Comparison of ENCODE assay signal across 8 cellular contexts in the genomic region with DNA sequence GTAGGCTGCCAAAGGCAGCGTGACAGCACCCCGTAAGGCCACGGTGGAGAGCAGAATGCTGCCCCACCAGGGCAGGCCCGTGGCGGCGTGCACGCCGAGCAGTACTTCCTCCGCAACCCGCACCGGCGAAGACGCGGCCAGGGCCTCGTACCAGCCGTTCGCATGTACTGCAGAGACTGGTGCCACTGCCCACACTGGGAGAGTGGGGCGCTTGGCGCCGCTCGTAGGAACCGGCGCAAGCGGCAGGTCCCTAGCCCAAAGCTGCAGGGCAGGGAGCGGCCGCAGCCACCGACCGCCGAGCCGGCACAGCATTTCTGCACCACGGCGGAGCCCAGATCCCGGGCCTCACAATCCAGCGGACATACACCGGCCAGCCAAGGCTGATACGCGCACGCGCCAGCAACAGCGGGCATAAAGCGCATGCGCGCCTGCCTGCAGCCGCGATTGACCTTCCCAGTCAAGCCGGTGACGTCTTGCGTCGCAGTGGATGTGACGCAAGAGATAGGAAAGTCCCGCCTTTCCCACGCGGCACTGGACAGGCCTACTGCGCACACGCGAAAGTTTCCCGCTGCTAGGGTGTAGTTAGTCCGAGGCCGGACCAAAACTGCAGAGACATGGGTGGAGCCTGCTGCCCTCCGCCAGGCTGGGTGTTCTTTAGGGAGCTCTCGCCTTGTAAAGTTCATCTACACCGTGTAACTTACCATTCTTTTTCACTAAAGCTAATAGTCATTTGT. TPM values are rescaled to one million over a fixed set of nuclear protein-coding genes. Genes with fewer than 3 reads are reported as not detected.
A peak's percentile ranks its signal among the peaks of the same experiment; 100 is the strongest.
DNase-seq lines count a peak whose midpoint lies in the region; ATAC-seq, FAIRE-seq and TF ChIP-seq lines count a peak whose summit lies in the region.

A gene with protein sequence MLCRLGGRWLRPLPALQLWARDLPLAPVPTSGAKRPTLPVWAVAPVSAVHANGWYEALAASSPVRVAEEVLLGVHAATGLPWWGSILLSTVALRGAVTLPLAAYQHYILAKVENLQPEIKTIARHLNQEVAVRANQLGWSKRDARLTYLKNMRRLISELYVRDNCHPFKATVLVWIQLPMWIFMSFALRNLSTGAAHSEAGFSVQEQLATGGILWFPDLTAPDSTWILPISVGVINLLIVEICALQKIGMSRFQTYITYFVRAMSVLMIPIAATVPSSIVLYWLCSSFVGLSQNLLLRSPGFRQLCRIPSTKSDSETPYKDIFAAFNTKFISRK (minus strand): TSS at position 379 of the 734 bp plus-strand sequence. CDS start 67 bp downstream, at position 312.

- POLR2A ChIA-PET in Caco-2 (lab: Charles Lee), result interaction anchor here (0.6 kb wide), 2 partner anchors 34 to 36 kb away, joined by 3 read pairs; no protein-coding TSS in a partner anchor

- CTCF ChIA-PET in Caco-2 (lab: Charles Lee), result no interaction called here

- BruUV-seq in Caco-2 (replicated peaks; lab: Mats Ljungman, UMichigan), result TSS peak; percentile 57

- H3K36me3 Mint-ChIP-seq in Caco-2 (ENCODE audit: insufficient read depth, unreplicated experiment), result peaks cover 18% of the 10 kb centered on the region
- H3K36me3 Mint-ChIP-seq in effector memory CD8-positive, alpha-beta T cell (ENCODE audit: insufficient read depth), result peaks cover 30% of the 10 kb centered on the region

- H3K4me3 ChIP-seq in Caco-2 (ENCODE audit: low read depth, low read length), result peak within 1 kb of the TSS; percentile 52

- peak within 1 kb of the TSS; percentile 98 for H3K27ac Mint-ChIP-seq in Caco-2 (ENCODE audit: unreplicated experiment)
- peak within 1 kb of the TSS; percentile 99 to 100 for H3K27ac Mint-ChIP-seq in effector memory CD8-positive, alpha-beta T cell

- no peaks in the 10 kb centered on the region for H3K4me1 ChIP-seq in Caco-2

- no peaks in the 10 kb centered on the region for H3K27me3 Mint-ChIP-seq in Caco-2 (ENCODE audit: insufficient read depth, unreplicated experiment)
- no peaks in the 10 kb centered on the region for H3K27me3 Mint-ChIP-seq in effector memory CD8-positive, alpha-beta T cell

- H3K27me3 ChIP-seq in Caco-2 (replicated peaks; ENCODE audit: control insufficient read depth, insufficient read depth, low read length), result no peaks in the 10 kb centered on the region

- H3K9me3 Mint-ChIP-seq in Caco-2 (ENCODE audit: unreplicated experiment), result no peaks in the 10 kb centered on the region
- no peaks in the 10 kb centered on the region for H3K9me3 Mint-ChIP-seq in effector memory CD8-positive, alpha-beta T cell

- H3K36me3 ChIP-seq in Caco-2 (ENCODE audit: control insufficient read depth, insufficient read depth, low read length), result no peaks in the 10 kb centered on the region; the same call in 1 of the 2 replicates

- ATAC-seq in GM21367 (IDR thresholded peaks at IDR 0.05; ENCODE audit: unreplicated experiment), result peak; percentile 85
- peak; percentile 80 for ATAC-seq in effector memory CD8-positive, alpha-beta T cell (replicated peaks)

- H3K9me3 ChIP-seq in Caco-2, result no peaks in the 10 kb centered on the region

- no peak for TF ChIP-seq CTCF in Caco-2 (IDR thresholded peaks at IDR 0.05; ENCODE audit: insufficient read depth in 1 of 2, low read depth in 1 of 2, low read length in 1 of 2, severe bottlenecking in 1 of 2, unreplicated experiment in 1 of 2)

- FAIRE-seq in HTR-8/SVneo (lab: Jason Lieb, UNC), result peak; percentile 91

- intact Hi-C loops in Caco-2 (cut with micrococcal nuclease; ENCODE audit: unreplicated experiment), result loop anchor here (1.0 to 2.0 kb wide), 2 partner anchors 35 to 190 kb away; no protein-coding TSS in a partner anchor

- DNase-seq in Caco-2 (peak; percentile 96 to 97), HTR-8/SVneo (ENCODE audit: insufficient read length, low spot score) (peak; percentile 85), NOMO-1 treated with dmso at 0.1 percent for 144 hours (lab: John Stamatoyannopoulos, UW; ENCODE audit: unreplicated experiment) (peak; percentile 94), medulla oblongata (ENCODE audit: extremely low spot score) (peak; percentile 99)
- peak; percentile 85 to 94 (median 88) for DNase-seq in activated CD8-positive, alpha-beta memory T cell treated with anti-CD3 and anti-CD28 coated beads for 48 hours (ENCODE audit: low read depth in 2 of 3, low spot score in 2 of 3)
- DNase-seq in effector memory CD8-positive, alpha-beta T cell, result peak; percentile 92 to 94 (median 93)
- peak; percentile 92 for DNase-seq in stimulated activated CD8-positive, alpha-beta memory T cell treated with anti-CD3 and anti-CD28 coated beads, Interleukin-12 subunit alpha, Interleukin-12 subunit beta, amount 100 ng/mL, for 1 hour (ENCODE audit: low read depth)

- H3K4me3 Mint-ChIP-seq in Caco-2 (ENCODE audit: unreplicated experiment), result peak within 1 kb of the TSS; percentile 94
- peak within 1 kb of the TSS; percentile 86 to 98 for H3K4me3 Mint-ChIP-seq in effector memory CD8-positive, alpha-beta T cell

- no peaks in the 10 kb centered on the region for H3K4me1 Mint-ChIP-seq in Caco-2 (ENCODE audit: low read depth, unreplicated experiment)
- H3K4me1 Mint-ChIP-seq in effector memory CD8-positive, alpha-beta T cell (ENCODE audit: low read depth in 2 of 2), result peaks cover 24 to 37% of the 10 kb centered on the region in 2 donors

RNA-seq across cellular contexts. Expression of the gene that starts here (rescaled TPM):
- total RNA-seq in Caco-2 (2022), result 11.6 and 12.2 TPM in 2 replicates

Comparison
In these comparisons a context has a peak if more than half of its experiments do, and no peak if none do; other contexts are left out.
1. Peak in every context shown above with its lines: DNase-seq, ATAC-seq and H3K4me3 ChIP-seq.